In genomic region chr12:18275974-18276373, GRCh38 we compare ENCODE assay signal across 24 cellular contexts. TPM values are rescaled to one million over a fixed set of nuclear protein-coding genes. Genes with fewer than 3 reads are reported as not detected.
DNase-seq lines count a peak whose midpoint lies in the region; ATAC-seq and TF ChIP-seq lines count a peak whose summit lies in the region.
"Had no signal": no experiment of that assay in that cellular context is flagged by ENCODE, and none has a peak within 500 bp of the region (broad histone marks: within the 10 kb centered on the region; RNA-seq: fewer than 3 reads in every experiment).

No MANE protein-coding gene starts in this region.

- no peaks in the 10 kb centered on the region for H3K79me2 ChIP-seq in HCT116 (ENCODE audit: insufficient read depth, low read length)

- CTCF ChIA-PET in HCT116 (lab: Charles Lee) = no interaction called here

- H3K36me3 ChIP-seq in HCT116 (ENCODE audit: control insufficient read depth in 1 of 2, insufficient read depth in 2 of 2, low read length in 2 of 2) (no peaks in the 10 kb centered on the region), RWPE2 (ENCODE audit: low read depth) (no peaks in the 10 kb centered on the region)
- H3K36me3 ChIP-seq: BLaER1 treated with 17β-estradiol and CSF1 and Interleukin-3, amounts not matched to agents 10 nM and 100 nM; cardiac muscle cell; MG63; ovary had no signal

- no peaks in the 10 kb centered on the region for H3K27me3 ChIP-seq in HCT116 (ENCODE audit: insufficient read depth, low read length)
- H3K27me3 ChIP-seq in RWPE2 (ENCODE audit: insufficient read depth, poor library complexity, severe bottlenecking) = no peaks in the 10 kb centered on the region
- no peaks in the 10 kb centered on the region for H3K27me3 ChIP-seq in foreskin keratinocyte
- H3K27me3 ChIP-seq: BLaER1 treated with 17β-estradiol and CSF1 and Interleukin-3, amounts not matched to agents 10 nM and 100 nM; cardiac muscle cell; MG63; ovary had no signal

- peak; percentile 4 for DNase-seq in HCT116 (ENCODE audit: low read depth, low spot score)
- no peak for DNase-seq in RWPE2 (ENCODE audit: low spot score)
- peak; percentile 59 to 79 for DNase-seq in foreskin keratinocyte
- DNase-seq in skeletal muscle cell (ENCODE audit: low read depth) = peak; percentile 6
- no peak for DNase-seq in NCI-H526 (lab: John Stamatoyannopoulos, UW)
- DNase-seq in NCI-H2107 treated with DMSO at 0.1 percent for 48 hours (lab: John Stamatoyannopoulos, UW; ENCODE audit: unreplicated experiment) = no peak
- DNase-seq: activated CD8-positive, alpha-beta memory T cell treated with anti-CD3 and anti-CD28 coated beads, Interleukin-2, amount 50 U/mL, for 4 hours; activated naive CD4-positive, alpha-beta T cell treated with anti-CD3 and anti-CD28 coated beads for 36 hours; DMS79; effector memory CD4-positive, alpha-beta T cell; MG63; mucosa of descending colon; NCI-H2029 treated with DMSO at 0.1 percent for 48 hours; ovary; stimulated activated CD4-positive, alpha-beta T cell treated with anti-CD3 and anti-CD28 coated beads, Interleukin-12 subunit alpha, Interleukin-12 subunit beta, amount 100 ng/mL, for 4 hours; stimulated activated naive CD8-positive, alpha-beta T cell treated with anti-CD3 and anti-CD28 coated beads, Interleukin-15, Interleukin-2, amounts not matched to agents 100 U/mL and 50 U/mL, for 24 hours; T-cell had no signal

- no TSS peak for BruUV-seq in HCT116 (replicated peaks; lab: Mats Ljungman, UMichigan)

- H3K27ac ChIP-seq in HCT116 (ENCODE audit: low read depth, low read length) = no peak overlapping the region
- H3K27ac ChIP-seq in RWPE2 (ENCODE audit: poor library complexity, severe bottlenecking) = peak overlapping the region; percentile 70
- H3K27ac ChIP-seq in foreskin keratinocyte = no peak overlapping the region
- H3K27ac ChIP-seq: BLaER1 treated with 17β-estradiol and CSF1 and Interleukin-3, amounts not matched to agents 10 nM and 100 nM; cardiac muscle cell; HL-60; ovary had no signal

- TF ChIP-seq RAD21 in HCT116 (IDR thresholded peaks at IDR 0.05; ENCODE audit: low read depth) = no peak

- TF ChIP-seq CTCF in HCT116 (IDR thresholded peaks at IDR 0.05 in 2 of 3, conservative IDR thresholded peaks at IDR 0.05 in 1 of 3; ENCODE audit: borderline replicate concordance in 1 of 3, insufficient read depth in 1 of 3, low read depth in 2 of 3, low read length in 2 of 3) (no peak), RWPE2 (IDR thresholded peaks at IDR 0.05; ENCODE audit: poor library complexity, severe bottlenecking) (no peak), foreskin keratinocyte (conservative IDR thresholded peaks at IDR 0.05) (peak; percentile 5)

- RAD21 ChIA-PET in HCT116 (lab: Charles Lee; ENCODE audit: low non-redundant PET in 1 of 2, low total read pairs in 2 of 2, uncharacterized antibody in 2 of 2, unreplicated experiment in 2 of 2) = no interaction called here

- no peak overlapping the region for H3K4me3 ChIP-seq in HCT116 (replicated peaks in 1 of 2; ENCODE audit: low read depth in 1 of 2, low read length in 2 of 2)
- H3K4me3 ChIP-seq in RWPE2 (ENCODE audit: severe bottlenecking) = no peak overlapping the region
- no peak overlapping the region for H3K4me3 ChIP-seq in skeletal muscle cell (ENCODE audit: low read depth, low read length)
- H3K4me3 ChIP-seq: BLaER1 treated with 17β-estradiol and CSF1 and Interleukin-3, amounts not matched to agents 10 nM and 100 nM; cardiac muscle cell; MG63; mucosa of descending colon; ovary had no signal

- POLR2A ChIA-PET in HCT116 (lab: Charles Lee) = no interaction called here

- H2AFZ ChIP-seq in HCT116 (ENCODE audit: low read depth, low read length, poor library complexity, severe bottlenecking) = peak overlapping the region; percentile 63

- H3K9me3 ChIP-seq in HCT116 (ENCODE audit: control insufficient read depth in 1 of 2, insufficient read depth in 1 of 2, low read depth in 1 of 2, low read length in 2 of 2) (no peaks in the 10 kb centered on the region), RWPE2 (ENCODE audit: severe bottlenecking) (no peaks in the 10 kb centered on the region)
- H3K9me3 ChIP-seq: BLaER1 treated with 17β-estradiol and CSF1 and Interleukin-3, amounts not matched to agents 10 nM and 100 nM; MG63; mucosa of descending colon; ovary had no signal

- TF ChIP-seq POLR2A in HCT116 (IDR thresholded peaks at IDR 0.05; ENCODE audit: borderline replicate concordance, extremely low read depth, insufficient read depth, insufficient read length) = no peak

- ATAC-seq in HCT116 (peak; percentile 67; the same call in 1 of the 2 replicates), RWPE2 (ENCODE audit: low read depth) (peak; percentile 82), foreskin keratinocyte (peak; percentile 97), GM21367 (IDR thresholded peaks at IDR 0.05; ENCODE audit: unreplicated experiment) (no peak), GM19463 (IDR thresholded peaks at IDR 0.05; ENCODE audit: unreplicated experiment) (no peak)
- ATAC-seq: mucosa of descending colon; Panc1; stimulated activated naive CD8-positive, alpha-beta T cell treated with anti-CD3 and anti-CD28 coated beads, Interleukin-15, Interleukin-2, amounts not matched to agents 100 U/mL and 50 U/mL, for 24 hours; T-cell had no signal

- peak overlapping the region; percentile 49 for H3K4me2 ChIP-seq in HCT116 (ENCODE audit: low read length)
- H3K4me2 ChIP-seq: BLaER1 treated with 17β-estradiol and CSF1 and Interleukin-3, amounts not matched to agents 10 nM and 100 nM had no signal

- H3K9me2 ChIP-seq in HCT116 (ENCODE audit: insufficient read depth) = no peaks in the 10 kb centered on the region; the same call in 1 of the 2 replicates

- no peak overlapping the region for H3K9ac ChIP-seq in HCT116 (ENCODE audit: low read length)
- H3K9ac ChIP-seq: BLaER1 treated with 17β-estradiol and CSF1 and Interleukin-3, amounts not matched to agents 10 nM and 100 nM had no signal

- H3K4me1 ChIP-seq in HCT116 (ENCODE audit: control insufficient read depth in 1 of 2, insufficient read depth in 2 of 2, low read length in 2 of 2) = peaks cover 6 to 10% of the 10 kb centered on the region in 2 experiments; a peak in 3 of 4 replicates
- peaks cover 9% of the 10 kb centered on the region for H3K4me1 ChIP-seq in RWPE2 (ENCODE audit: insufficient read depth, poor library complexity, severe bottlenecking)
- H3K4me1 ChIP-seq in foreskin keratinocyte = peaks cover 24% of the 10 kb centered on the region
- H3K4me1 ChIP-seq: BLaER1 treated with 17β-estradiol and CSF1 and Interleukin-3, amounts not matched to agents 10 nM and 100 nM had no signal

- H4K20me1 ChIP-seq in HCT116 (ENCODE audit: insufficient read depth) = no peaks in the 10 kb centered on the region
- H4K20me1 ChIP-seq: BLaER1 treated with 17β-estradiol and CSF1 and Interleukin-3, amounts not matched to agents 10 nM and 100 nM had no signal

- intact Hi-C loops in HCT116 (cut with micrococcal nuclease) = no loop called here

TF ChIP-seq in HCT116, 20 proteins besides CTCF, POLR2A, EP300 and RAD21 (continues in another document):
- TF ChIP-seq ZNF274 (IDR thresholded peaks at IDR 0.05; ENCODE audit: low read depth, low read length) (no peak), REST (IDR thresholded peaks at IDR 0.05; ENCODE audit: low read depth) (no peak), YY1 (IDR thresholded peaks at IDR 0.05; ENCODE audit: extremely low read depth, insufficient replicate concordance, low read depth, low read length) (no peak), CBX3 (IDR thresholded peaks at IDR 0.05; ENCODE audit: low read depth) (no peak), ZBTB33 (IDR thresholded peaks at IDR 0.05; ENCODE audit: extremely low read depth, insufficient replicate concordance, low read length) (no peak), SIN3A (IDR thresholded peaks at IDR 0.05; ENCODE audit: low read depth) (no peak), JUND (IDR thresholded peaks at IDR 0.05) (peak; percentile 20; the same call in 1 of the 2 replicates), SRF (IDR thresholded peaks at IDR 0.05; ENCODE audit: low read depth) (no peak)

RNA-seq across cellular contexts. Expression of gene PIK3C2G, which starts 14.7 kb away (rescaled TPM):
- not detected for total RNA-seq in HCT116 (2021; ENCODE audit: unreplicated experiment)
- not detected in 2 replicates for polyA plus RNA-seq in HCT116 (2012)
- total RNA-seq in foreskin keratinocyte = 0.34 and 1.2 TPM in 2 replicates
- 0.13 and 0.55 TPM in 2 replicates for polyA plus RNA-seq in foreskin keratinocyte
- total RNA-seq: activated naive CD4-positive, alpha-beta T cell treated with anti-CD3 and anti-CD28 coated beads for 36 hours; cardiac muscle cell; fibroblast of villous mesenchyme; T-cell had no signal
- polyA plus RNA-seq: cardiac muscle cell had no signal

Comparison
In these comparisons a context has a peak if more than half of its experiments do, and no peak if none do; other contexts are left out.
1. ATAC-seq: peak in HCT116 (single experiment), RWPE2 (single experiment) and foreskin keratinocyte (single experiment); none in GM21367 (single experiment) and GM19463 (single experiment).
2. DNase-seq: peak in HCT116 (single experiment), foreskin keratinocyte (2 of 2) and skeletal muscle cell (single experiment); none in RWPE2 (single experiment), NCI-H526 (0 of 2) and NCI-H2107 treated with DMSO at 0.1 percent for 48 hours (single experiment).